1 cellular context compared by ENCODE assay signal in the genomic region with DNA sequence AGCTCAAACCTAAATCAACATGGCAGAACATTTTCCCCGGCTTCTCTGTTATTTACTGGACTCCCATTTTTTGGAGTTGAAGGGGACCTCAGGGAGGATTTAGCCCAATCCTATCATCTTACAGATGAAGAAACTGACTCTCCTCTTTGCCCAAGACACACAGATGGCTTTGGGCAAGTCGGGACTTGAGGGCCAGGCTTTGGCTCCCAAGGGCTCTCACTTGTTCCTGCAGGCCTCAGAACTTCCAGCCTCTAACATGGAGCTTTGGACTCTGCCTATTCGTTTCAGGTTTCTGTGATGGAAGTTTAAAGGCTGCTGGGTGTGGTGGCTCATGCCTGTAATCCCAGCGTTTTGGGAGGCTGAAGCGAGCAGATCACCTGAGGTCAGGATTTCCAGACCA.
TF ChIP-seq lines count a peak whose summit lies in the region.

No MANE protein-coding gene starts in this region.

TF ChIP-seq in endothelial cell of umbilical vein, 7 proteins besides CTCF, POLR2A, EP300 and RAD21:
- TF ChIP-seq GATA2 (IDR thresholded peaks at IDR 0.05; ENCODE audit: insufficient read depth, insufficient read length, low read depth, low read length) (no peak), POLR2AphosphoS5 (IDR thresholded peaks at IDR 0.05; ENCODE audit: insufficient read depth, low read depth, low read length) (no peak), JUN (IDR thresholded peaks at IDR 0.05; ENCODE audit: borderline replicate concordance, insufficient read depth, insufficient read length, low read depth) (no peak), MYC (IDR thresholded peaks at IDR 0.05; ENCODE audit: low read depth, low read length) (no peak), FOS (IDR thresholded peaks at IDR 0.05; ENCODE audit: borderline replicate concordance, insufficient read depth, low read length) (no peak), EZH2 (IDR thresholded peaks at IDR 0.05; ENCODE audit: borderline replicate concordance, low read depth, low read length, severe bottlenecking) (no peak)
- TF ChIP-seq, protein P1, sequence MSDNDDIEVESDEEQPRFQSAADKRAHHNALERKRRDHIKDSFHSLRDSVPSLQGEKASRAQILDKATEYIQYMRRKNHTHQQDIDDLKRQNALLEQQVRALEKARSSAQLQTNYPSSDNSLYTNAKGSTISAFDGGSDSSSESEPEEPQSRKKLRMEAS (IDR thresholded peaks at IDR 0.05; ENCODE audit: insufficient read depth, insufficient read length) = no peak
